In the genomic region with DNA sequence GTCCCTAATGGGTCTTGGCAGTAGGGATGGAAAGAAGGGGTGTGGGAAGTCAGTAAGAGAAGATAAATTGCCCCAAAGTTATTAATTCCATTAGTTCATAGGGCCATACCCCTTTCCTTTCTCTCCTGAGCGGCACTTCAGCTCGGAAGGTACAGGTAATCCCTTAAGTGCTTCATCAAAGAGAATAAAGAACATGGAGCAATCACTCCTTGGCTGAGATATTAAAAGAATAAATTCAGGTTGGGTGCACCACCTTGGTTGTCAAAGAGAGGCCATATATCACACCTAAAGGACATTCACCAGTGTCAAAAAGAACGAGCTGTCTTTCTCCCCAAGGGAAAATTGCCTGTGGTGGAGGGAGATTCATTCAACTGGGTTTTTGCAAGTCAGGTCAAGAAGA, we compare ENCODE assay signal across 34 cellular contexts.
"Had no signal": no experiment of that assay in that cellular context is flagged by ENCODE, and none has a peak within 500 bp of the region (broad histone marks: within the 10 kb centered on the region; RNA-seq: fewer than 3 reads in every experiment).

No MANE protein-coding gene starts in this region.

- H3K4me1 Mint-ChIP-seq: activated T-helper 17 cell treated with anti-CD3 and anti-CD28 coated beads, Interleukin-2, amount 50 U/mL, for 72 hours had no signal

- H3K9me3 ChIP-seq: adrenal gland, body of pancreas, breast epithelium had no signal

- H3K36me3 ChIP-seq: adrenal gland, brain microvascular endothelial cell, breast epithelium had no signal

- H3K36me3 Mint-ChIP-seq: activated CD4-positive, alpha-beta memory T cell treated with anti-CD3 and anti-CD28 coated beads for 36 hours; activated naive CD4-positive, alpha-beta T cell treated with anti-CD3 and anti-CD28 coated beads, Interleukin-2, amount 50 U/mL, for 72 hours; activated naive CD8-positive, alpha-beta T cell treated with anti-CD3 and anti-CD28 coated beads for 36 hours; T-cell had no signal

- H3K4me3 ChIP-seq: adrenal gland, body of pancreas, breast epithelium had no signal

- H3K4me3 Mint-ChIP-seq: activated B cell treated with CpG ODN at 0.5 μM for 24 hours; activated CD4-positive, alpha-beta memory T cell treated with anti-CD3 and anti-CD28 coated beads for 36 hours; activated CD4-positive, alpha-beta T cell treated with anti-CD3 and anti-CD28 coated beads, Interleukin-2, amount 10 ng/mL, durations not matched to agents 24 days and 14 days; activated CD8-positive, alpha-beta T cell treated with anti-CD3 and anti-CD28 coated beads for 36 hours; activated naive CD4-positive, alpha-beta T cell treated with anti-CD3 and anti-CD28 coated beads for 36 hours; activated naive CD8-positive, alpha-beta T cell treated with anti-CD3 and anti-CD28 coated beads for 36 hours; activated T-cell treated with anti-CD3 and anti-CD28 coated beads, Interleukin-2, amount 50 U/mL, for 4 hours; activated T-cell treated with anti-CD3 and anti-CD28 coated beads, Interleukin-2, amount 50 U/mL, for 72 hours; activated T-helper 1 cell treated with anti-CD3 and anti-CD28 coated beads, Interleukin-12 subunit alpha, Interleukin-12 subunit beta, Interleukin-2, Interleukin-4 antibody, amounts not matched to agents 30 ng/mL and 10 ng/mL and 1 ng/mL, durations not matched to agents 14 hours and 24 hours and 36 hours; activated T-helper 17 cell treated with anti-CD3 and anti-CD28 coated beads, Interleukin-2, amount 50 U/mL, for 72 hours; T-cell; T-helper 17 cell had no signal

- DNase-seq: activated B cell treated with CpG ODN at 0.5 μM for 24 hours; activated CD4-positive, alpha-beta memory T cell treated with anti-CD3 and anti-CD28 coated beads for 36 hours; activated CD4-positive, alpha-beta T cell treated with anti-CD3 and anti-CD28 coated beads for 4 hours; activated CD4-positive, alpha-beta T cell treated with anti-CD3 and anti-CD28 coated beads, Interleukin-2, amount 10 ng/mL, durations not matched to agents 24 days and 14 days; activated CD4-positive, alpha-beta T cell treated with anti-CD3 and anti-CD28 coated beads, Interleukin-2, amount 50 U/mL, for 1 hour; activated CD4-positive, alpha-beta T cell treated with anti-CD3 and anti-CD28 coated beads, Interleukin-2, amount 50 U/mL, for 4 hours; activated CD4-positive, CD25-positive, alpha-beta regulatory T cell treated with anti-CD3 and anti-CD28 coated beads, Interleukin-2, amount 50 U/mL, for 72 hours; activated CD8-positive, alpha-beta memory T cell treated with anti-CD3 and anti-CD28 coated beads, Interleukin-2, amount 50 U/mL, for 4 hours; activated CD8-positive, alpha-beta T cell treated with anti-CD3 and anti-CD28 coated beads for 36 hours; activated gamma-delta T cell treated with Interleukin-2 at 50 U/mL for 16 hours; activated naive CD4-positive, alpha-beta T cell; activated naive CD4-positive, alpha-beta T cell treated with anti-CD3 and anti-CD28 coated beads for 36 hours; activated naive CD4-positive, alpha-beta T cell treated with anti-CD3 and anti-CD28 coated beads, Interleukin-2, amount 50 U/mL, for 16 hours; activated naive CD8-positive, alpha-beta T cell treated with anti-CD3 and anti-CD28 coated beads for 36 hours; activated T-cell treated with anti-CD3 and anti-CD28 coated beads for 4 hours; activated T-cell treated with anti-CD3 and anti-CD28 coated beads, Interleukin-2, amount 50 U/mL, for 1 hour; activated T-cell treated with anti-CD3 and anti-CD28 coated beads, Interleukin-2, amount 50 U/mL, for 4 hours; activated T-cell treated with anti-CD3 and anti-CD28 coated beads, Interleukin-2, amount 50 U/mL, for 72 hours; adrenal gland; amniotic stem cell; aorta; body of pancreas; brain microvascular endothelial cell; central memory CD4-positive, alpha-beta T cell; T-cell; T-helper 17 cell; T1000 had no signal

- H3K27ac Mint-ChIP-seq: activated B cell treated with CpG ODN at 0.5 μM for 24 hours; activated CD4-positive, alpha-beta memory T cell treated with anti-CD3 and anti-CD28 coated beads for 36 hours; activated CD4-positive, alpha-beta T cell treated with anti-CD3 and anti-CD28 coated beads, Interleukin-2, amount 10 ng/mL, durations not matched to agents 24 days and 14 days; activated CD8-positive, alpha-beta T cell treated with anti-CD3 and anti-CD28 coated beads for 36 hours; activated naive CD4-positive, alpha-beta T cell treated with anti-CD3 and anti-CD28 coated beads for 36 hours; activated naive CD4-positive, alpha-beta T cell treated with anti-CD3 and anti-CD28 coated beads, Interleukin-2, amount 50 U/mL, for 72 hours; activated naive CD8-positive, alpha-beta T cell treated with anti-CD3 and anti-CD28 coated beads for 36 hours; activated T-cell treated with anti-CD3 and anti-CD28 coated beads, Interleukin-2, amount 50 U/mL, for 72 hours; activated T-helper 1 cell treated with anti-CD3 and anti-CD28 coated beads, Interleukin-12 subunit alpha, Interleukin-12 subunit beta, Interleukin-2, Interleukin-4 antibody, amounts not matched to agents 30 ng/mL and 10 ng/mL and 1 ng/mL, durations not matched to agents 14 hours and 24 hours and 36 hours; activated T-helper 17 cell treated with anti-CD3 and anti-CD28 coated beads, Interleukin-2, amount 50 U/mL, for 72 hours; T-cell; T-helper 17 cell had no signal

- H3K27me3 ChIP-seq: adrenal gland, body of pancreas, brain microvascular endothelial cell, breast epithelium had no signal

- FAIRE-seq: astrocyte, TTC549 had no signal

- ATAC-seq: activated CD8-positive, alpha-beta T cell treated with anti-CD3 and anti-CD28 coated beads for 36 hours; activated naive CD4-positive, alpha-beta T cell treated with anti-CD3 and anti-CD28 coated beads, Interleukin-2, amount 50 U/mL, for 72 hours; activated T-cell treated with anti-CD3 and anti-CD28 coated beads, Interleukin-2, amount 50 U/mL, for 4 hours; activated T-cell treated with anti-CD3 and anti-CD28 coated beads, Interleukin-2, amount 50 U/mL, for 72 hours; activated T-helper 17 cell treated with anti-CD3 and anti-CD28 coated beads, Interleukin-2, amount 50 U/mL, for 72 hours; body of pancreas; T-cell; T-helper 17 cell had no signal

- H3K4me1 ChIP-seq: adrenal gland, body of pancreas, breast epithelium had no signal

- H3K9me3 Mint-ChIP-seq: activated B cell treated with CpG ODN at 0.5 μM for 24 hours; activated CD4-positive, alpha-beta memory T cell treated with anti-CD3 and anti-CD28 coated beads for 36 hours; activated CD4-positive, alpha-beta T cell treated with anti-CD3 and anti-CD28 coated beads, Interleukin-2, amount 10 ng/mL, durations not matched to agents 24 days and 14 days; activated CD8-positive, alpha-beta T cell treated with anti-CD3 and anti-CD28 coated beads for 36 hours; activated naive CD4-positive, alpha-beta T cell treated with anti-CD3 and anti-CD28 coated beads for 36 hours; activated naive CD4-positive, alpha-beta T cell treated with anti-CD3 and anti-CD28 coated beads, Interleukin-2, amount 50 U/mL, for 72 hours; activated naive CD8-positive, alpha-beta T cell treated with anti-CD3 and anti-CD28 coated beads for 36 hours; activated T-cell treated with anti-CD3 and anti-CD28 coated beads, Interleukin-2, amount 50 U/mL, for 4 hours; activated T-cell treated with anti-CD3 and anti-CD28 coated beads, Interleukin-2, amount 50 U/mL, for 72 hours; activated T-helper 1 cell treated with anti-CD3 and anti-CD28 coated beads, Interleukin-12 subunit alpha, Interleukin-12 subunit beta, Interleukin-2, Interleukin-4 antibody, amounts not matched to agents 30 ng/mL and 10 ng/mL and 1 ng/mL, durations not matched to agents 14 hours and 24 hours and 36 hours; activated T-helper 17 cell treated with anti-CD3 and anti-CD28 coated beads, Interleukin-2, amount 50 U/mL, for 72 hours; T-cell had no signal

- H3K27me3 Mint-ChIP-seq: activated CD4-positive, alpha-beta memory T cell treated with anti-CD3 and anti-CD28 coated beads for 36 hours; activated CD8-positive, alpha-beta T cell treated with anti-CD3 and anti-CD28 coated beads for 36 hours; activated naive CD8-positive, alpha-beta T cell treated with anti-CD3 and anti-CD28 coated beads for 36 hours; activated T-helper 17 cell treated with anti-CD3 and anti-CD28 coated beads, Interleukin-2, amount 50 U/mL, for 72 hours; T-helper 17 cell had no signal

- H3K27ac ChIP-seq: adrenal gland, body of pancreas, brain microvascular endothelial cell, breast epithelium, VCaP had no signal
